19 cellular contexts compared by ENCODE assay signal in the genomic region with DNA sequence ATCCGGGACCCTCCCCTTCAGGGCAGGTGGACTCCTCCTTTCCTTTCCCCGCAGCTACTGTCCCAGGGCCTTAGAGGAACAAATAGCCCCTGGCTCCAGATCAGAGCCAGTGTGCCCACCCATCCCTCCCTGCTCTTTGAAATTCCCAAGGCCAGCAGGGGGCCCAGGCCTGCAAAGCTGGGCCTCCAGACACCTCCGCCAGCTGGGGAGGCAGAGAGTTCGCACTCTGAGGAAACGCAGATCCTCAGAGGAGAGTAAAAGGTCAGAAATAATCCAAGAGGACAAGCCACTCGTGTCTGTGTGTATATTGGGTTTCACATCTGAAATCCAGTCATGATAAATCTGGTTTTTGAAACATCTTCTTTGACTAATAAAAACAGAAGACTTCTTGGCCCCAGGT. TPM values are rescaled to one million over a fixed set of nuclear protein-coding genes. Genes with fewer than 3 reads are reported as not detected.
DNase-seq lines count a peak whose midpoint lies in the region; ATAC-seq, FAIRE-seq and TF ChIP-seq lines count a peak whose summit lies in the region.
"Had no signal": no experiment of that assay in that cellular context is flagged by ENCODE, and none has a peak within 500 bp of the region (broad histone marks: within the 10 kb centered on the region; RNA-seq: fewer than 3 reads in every experiment).

No MANE protein-coding gene starts in this region.

- no peak for TF ChIP-seq RAD21 in A549 (conservative IDR thresholded peaks at IDR 0.05 in 1 of 2, IDR thresholded peaks at IDR 0.05 in 1 of 2)
- TF ChIP-seq RAD21 in liver (IDR thresholded peaks at IDR 0.05), result no peak

- ATAC-seq in A549, result no peak
- no peak for ATAC-seq in WTC11
- ATAC-seq: HCT116 had no signal

- peaks cover 26% of the 10 kb centered on the region for H3K4me1 ChIP-seq in A549
- H3K4me1 ChIP-seq in liver (ENCODE audit: control insufficient read depth in 4 of 4, insufficient read depth in 4 of 4, low read length in 3 of 4), result peaks cover 0 to 2% (median 0%) of the 10 kb centered on the region in 4 donors

- no peak for FAIRE-seq in A549 (lab: Jason Lieb, UNC)
- FAIRE-seq: GM19239 had no signal

- POLR2A ChIA-PET in A549 (lab: Yijun Ruan, JAX), result no interaction called here
- POLR2A ChIA-PET in WTC11 (lab: Charles Lee), result no interaction called here

- CTCF ChIA-PET in A549 (lab: Yijun Ruan, JAX) (interaction anchor here (1.1 to 2.7 kb wide), 5 partner anchors 21 to 57 kb away, joined by 3 to 7 read pairs (median 4); no protein-coding TSS in a partner anchor), WTC11 (lab: Charles Lee) (interaction anchor here (0.6 to 1.7 kb wide), 3 partner anchors 35 to 1107 kb away, joined by 4 to 5 read pairs (median 4); no protein-coding TSS in a partner anchor)

- DNase-seq in A549 (ENCODE audit: low read depth in 1 of 2, low spot score in 1 of 2) (no peak), H7 (peak; percentile 57), WTC11 (ENCODE audit: low spot score) (peak; percentile 33), T1000 (lab: John Stamatoyannopoulos, UW) (no peak), cerebellar nuclear complex (lab: John Stamatoyannopoulos, UW) (no peak), NCI-H187 treated with DMSO at 0.1 percent for 48 hours (lab: John Stamatoyannopoulos, UW) (no peak)
- no peak for DNase-seq in stimulated activated CD4-positive, alpha-beta T cell treated with anti-CD3 and anti-CD28 coated beads, Interleukin-4, amount 100 ng/mL, for 1 hour
- DNase-seq: COR-L47, KBM-7, NCI-H1417 treated with DMSO at 0.1 percent for 48 hours, NCI-H2029, NCI-H2171, NCI-H446 treated with DMSO at 0.1 percent for 48 hours, NCI-H748 treated with DMSO at 0.1 percent for 48 hours, PC-9 had no signal

- no peak overlapping the region for H3K27ac Mint-ChIP-seq in WTC11

- H3K27ac ChIP-seq in A549, result peak overlapping the region; percentile 6 to 86; a peak in 4 of 6 replicates
- no peak overlapping the region for H3K27ac ChIP-seq in liver (ENCODE audit: low read depth in 1 of 2, low read length in 2 of 2)
- H3K27ac ChIP-seq: PC-9 had no signal

- no peak overlapping the region for H3K4me3 Mint-ChIP-seq in WTC11

- WGBS in A549 (ENCODE audit: missing lambda C conversion rate), result 94% methylated on average over 6 of the region's 6 CpGs
- 93% methylated on average over 6 of the region's 6 CpGs for whole genome bisulfite sequencing in liver

- TF ChIP-seq EP300 in A549 (IDR thresholded peaks at IDR 0.05), result no peak

- no peak overlapping the region for H3K4me2 ChIP-seq in A549
- H3K4me2 ChIP-seq: PC-9 had no signal

- no peak for TF ChIP-seq POLR2A in A549 (IDR thresholded peaks at IDR 0.05; ENCODE audit: low read length)

- no peak overlapping the region for H3K9ac ChIP-seq in liver (ENCODE audit: low read depth in 1 of 2, low read length in 2 of 2)

- H3K9me3 ChIP-seq in A549 (no peaks in the 10 kb centered on the region), liver (ENCODE audit: control insufficient read depth in 4 of 4, low read length in 3 of 4) (no peaks in the 10 kb centered on the region)

- no peak overlapping the region for H3K4me3 ChIP-seq in A549
- H3K4me3 ChIP-seq in H7 (ENCODE audit: insufficient read depth, low read depth, low read length), result no peak overlapping the region
- H3K4me3 ChIP-seq in liver (ENCODE audit: low read depth in 1 of 3, low read length in 3 of 3), result no peak overlapping the region
- H3K4me3 ChIP-seq: PC-9 had no signal

- no peaks in the 10 kb centered on the region for H3K36me3 Mint-ChIP-seq in WTC11

- H3K27me3 ChIP-seq in H7 (ENCODE audit: control insufficient read depth, insufficient read depth, low read length), result no peaks in the 10 kb centered on the region
- H3K27me3 ChIP-seq in liver (ENCODE audit: control insufficient read depth in 4 of 4, insufficient read depth in 4 of 4, low read length in 3 of 4), result no peaks in the 10 kb centered on the region

- no peaks in the 10 kb centered on the region for H3K9me3 Mint-ChIP-seq in WTC11

- no peaks in the 10 kb centered on the region for H3K27me3 Mint-ChIP-seq in WTC11 (ENCODE audit: low read depth)

- no peak; the same call in 2 of the 3 replicates for TF ChIP-seq CTCF in A549 (IDR thresholded peaks at IDR 0.05)
- no peak for TF ChIP-seq CTCF in WTC11 (IDR thresholded peaks at IDR 0.05)
- no peak for TF ChIP-seq CTCF in liver (IDR thresholded peaks at IDR 0.05; ENCODE audit: low read depth, low read length, missing input control)

- H3K36me3 ChIP-seq in H7 (replicated peaks; ENCODE audit: control insufficient read depth, insufficient read depth, low read length) (no peaks in the 10 kb centered on the region), liver (ENCODE audit: control insufficient read depth in 4 of 4, insufficient read depth in 3 of 4, low read depth in 1 of 4, low read length in 3 of 4) (no peaks in the 10 kb centered on the region)

- H3K4me1 Mint-ChIP-seq in WTC11, result peaks cover 39% of the 10 kb centered on the region

TF ChIP-seq in A549, 52 proteins besides CTCF, POLR2A, EP300 and RAD21:
- TF ChIP-seq MAFK (IDR thresholded peaks at IDR 0.05; ENCODE audit: partially characterized antibody), result no peak
- no peak for TF ChIP-seq FOSL2 (IDR thresholded peaks at IDR 0.05)
- TF ChIP-seq FOSL2 (CRISPR knock-in tag; IDR thresholded peaks at IDR 0.05), result no peak
- TF ChIP-seq CBX8 (IDR thresholded peaks at IDR 0.05), result no peak
- TF ChIP-seq EHMT2 (IDR thresholded peaks at IDR 0.05; ENCODE audit: low read depth), result no peak
- TF ChIP-seq ZFP36 (IDR thresholded peaks at IDR 0.05; ENCODE audit: borderline replicate concordance, partially characterized antibody), result no peak
- TF ChIP-seq ZNF302 (CRISPR knock-in tag; IDR thresholded peaks at IDR 0.05), result no peak
- TF ChIP-seq RFX5 (IDR thresholded peaks at IDR 0.05), result no peak
- TF ChIP-seq TP53 (CRISPR knock-in tag; IDR thresholded peaks at IDR 0.05), result no peak

TF ChIP-seq in WTC11, 78 proteins besides CTCF, POLR2A, EP300 and RAD21 (continues in another document):
- TF ChIP-seq ESRRA (CRISPR knock-in tag; IDR thresholded peaks at IDR 0.05; ENCODE audit: borderline replicate concordance), result no peak
- TF ChIP-seq, protein P1, sequence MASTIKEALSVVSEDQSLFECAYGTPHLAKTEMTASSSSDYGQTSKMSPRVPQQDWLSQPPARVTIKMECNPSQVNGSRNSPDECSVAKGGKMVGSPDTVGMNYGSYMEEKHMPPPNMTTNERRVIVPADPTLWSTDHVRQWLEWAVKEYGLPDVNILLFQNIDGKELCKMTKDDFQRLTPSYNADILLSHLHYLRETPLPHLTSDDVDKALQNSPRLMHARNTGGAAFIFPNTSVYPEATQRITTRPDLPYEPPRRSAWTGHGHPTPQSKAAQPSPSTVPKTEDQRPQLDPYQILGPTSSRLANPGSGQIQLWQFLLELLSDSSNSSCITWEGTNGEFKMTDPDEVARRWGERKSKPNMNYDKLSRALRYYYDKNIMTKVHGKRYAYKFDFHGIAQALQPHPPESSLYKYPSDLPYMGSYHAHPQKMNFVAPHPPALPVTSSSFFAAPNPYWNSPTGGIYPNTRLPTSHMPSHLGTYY (CRISPR knock-in tag; IDR thresholded peaks at IDR 0.05), result no peak

TF ChIP-seq in liver, 16 proteins besides CTCF, POLR2A, EP300 and RAD21:
- TF ChIP-seq HNF4A (conservative IDR thresholded peaks at IDR 0.05), result no peak
- peak; percentile 42 for TF ChIP-seq NR2F2 (IDR thresholded peaks at IDR 0.05)

RNA-seq across cellular contexts. Expression of a gene that starts 44.7 kb away (rescaled TPM):
- polyA plus RNA-seq in A549 (2011; rRNA removed), result 0.69 and 0.71 TPM in 2 replicates
- polyA plus RNA-seq in A549 (2012; cell fraction: cytosol; rRNA removed), result 2.7 and 3.9 TPM in 2 replicates
- 5.4 and 6.5 TPM in 2 replicates for polyA plus RNA-seq in A549 (2012; cell fraction: nucleus; rRNA removed)
- polyA plus RNA-seq in A549 (2017; fragmentation: RNase III; extraction: RNeasy Plus Mini Kit Qiagen cat#74134 plus additional on column Dnase treatment), result 2.0 to 2.3 TPM (median 2.2 TPM) in 3 replicates
- polyA minus RNA-seq in A549 (2011; rRNA and poly(A)+ RNA removed), result 1.7 and 1.8 TPM in 2 replicates
- total RNA-seq in H7 (2014; rRNA removed; shearing (Covaris generic)), result not detected in 2 replicates
- total RNA-seq in WTC11 (2021), result 0.09 to 0.41 TPM (median 0.21 TPM) in 3 replicates
- 1 to 10 TPM; 2.4 to 3.1 TPM for total RNA-seq in liver
- 1 to 10 TPM in 1 of 2 donors, under 1 TPM in 1; 0.85 to 2.6 TPM for polyA plus RNA-seq in liver
- total RNA-seq: A673 had no signal

Comparison
In these comparisons a context has a peak if more than half of its experiments do, and no peak if none do; other contexts are left out.
1. DNase-seq: peak in H7 (single experiment) and WTC11 (single experiment); none in A549 (0 of 2), T1000 (single experiment), cerebellar nuclear complex (0 of 2), stimulated activated CD4-positive, alpha-beta T cell treated with anti-CD3 and anti-CD28 coated beads, Interleukin-4, amount 100 ng/mL, for 1 hour (single experiment) and NCI-H187 treated with DMSO at 0.1 percent for 48 hours (single experiment).
2. H3K27ac ChIP-seq: peak in A549 (2 of 2); none in liver (0 of 2).